In the genomic region with DNA sequence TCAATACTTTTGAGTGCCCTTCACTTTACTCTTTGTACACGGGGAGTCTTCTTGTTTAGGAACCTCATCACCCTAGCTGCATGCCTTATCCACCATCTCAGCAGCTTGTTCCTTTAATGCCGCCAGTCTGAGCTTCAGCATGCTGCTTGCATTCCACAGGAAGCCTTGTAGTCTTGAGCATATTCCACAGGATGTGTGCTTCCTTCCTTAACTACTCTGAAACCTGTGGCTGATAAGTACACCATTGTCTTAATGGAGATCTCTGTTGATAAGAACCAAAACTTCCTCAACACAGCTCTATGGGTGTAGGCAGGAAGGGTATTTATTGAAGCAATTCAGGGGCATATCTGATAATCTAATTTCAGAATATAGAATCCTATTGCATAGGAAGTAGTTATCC, we compare ENCODE assay signal across 2 cellular contexts.
TF ChIP-seq lines count a peak whose summit lies in the region.

No MANE protein-coding gene starts in this region.

TF ChIP-seq in liver, 16 proteins besides CTCF, POLR2A, EP300 and RAD21:
- TF ChIP-seq NR2F2 (IDR thresholded peaks at IDR 0.05) = peak; percentile 18
- TF ChIP-seq, protein P1, sequence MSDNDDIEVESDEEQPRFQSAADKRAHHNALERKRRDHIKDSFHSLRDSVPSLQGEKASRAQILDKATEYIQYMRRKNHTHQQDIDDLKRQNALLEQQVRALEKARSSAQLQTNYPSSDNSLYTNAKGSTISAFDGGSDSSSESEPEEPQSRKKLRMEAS (IDR thresholded peaks at IDR 0.05) = no peak

TF ChIP-seq in HepG2, 621 proteins besides CTCF, POLR2A, EP300 and RAD21:
- TF ChIP-seq TBL1XR1 (IDR thresholded peaks at IDR 0.05; ENCODE audit: borderline replicate concordance, low read length, partially characterized antibody) = no peak
